1 cellular context compared by ENCODE assay signal in genomic region chr10:50540069-50540825, GRCh38.
TF ChIP-seq lines count a peak whose summit lies in the region.

No MANE protein-coding gene starts in this region.

TF ChIP-seq in IMR-90, 13 proteins besides CTCF, POLR2A, EP300 and RAD21 (continued from another document):
- TF ChIP-seq ELK1 (IDR thresholded peaks at IDR 0.05; ENCODE audit: borderline replicate concordance, low read depth, low read length) (no peak), RCOR1 (IDR thresholded peaks at IDR 0.05; ENCODE audit: insufficient replicate concordance, low read length) (no peak)
- TF ChIP-seq, protein P1, sequence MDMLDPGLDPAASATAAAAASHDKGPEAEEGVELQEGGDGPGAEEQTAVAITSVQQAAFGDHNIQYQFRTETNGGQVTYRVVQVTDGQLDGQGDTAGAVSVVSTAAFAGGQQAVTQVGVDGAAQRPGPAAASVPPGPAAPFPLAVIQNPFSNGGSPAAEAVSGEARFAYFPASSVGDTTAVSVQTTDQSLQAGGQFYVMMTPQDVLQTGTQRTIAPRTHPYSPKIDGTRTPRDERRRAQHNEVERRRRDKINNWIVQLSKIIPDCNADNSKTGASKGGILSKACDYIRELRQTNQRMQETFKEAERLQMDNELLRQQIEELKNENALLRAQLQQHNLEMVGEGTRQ (IDR thresholded peaks at IDR 0.05; ENCODE audit: low read depth, low read length) = no peak
